ENCODE assay signal across 9 cellular contexts in genomic region chr7:50331564-50332208, GRCh38. TPM values are rescaled to one million over a fixed set of nuclear protein-coding genes. Genes with fewer than 3 reads are reported as not detected.
DNase-seq lines count a peak whose midpoint lies in the region; ATAC-seq lines count a peak whose summit lies in the region.
"Had no signal": no experiment of that assay in that cellular context is flagged by ENCODE, and none has a peak within 500 bp of the region (broad histone marks: within the 10 kb centered on the region; RNA-seq: fewer than 3 reads in every experiment).

No MANE protein-coding gene starts in this region.

- peak overlapping the region; percentile 85 for H3K27ac ChIP-seq in thymus (ENCODE audit: low read depth)

- DNase-seq in activated naive CD4-positive, alpha-beta T cell treated with anti-CD3 and anti-CD28 coated beads for 36 hours, result peak; percentile 75
- no peak for DNase-seq in activated naive CD4-positive, alpha-beta T cell treated with Interleukin-2 at 50 U/mL for 16 hours
- DNase-seq in activated CD4-positive, alpha-beta memory T cell treated with anti-CD3 and anti-CD28 coated beads for 36 hours, result peak; percentile 70
- DNase-seq in SW 1271 (lab: John Stamatoyannopoulos, UW) (no peak), NCI-H774 (lab: John Stamatoyannopoulos, UW) (no peak), NCI-H1417 treated with DMSO at 0.1 percent for 48 hours (lab: John Stamatoyannopoulos, UW) (no peak)

- peaks cover 64% of the 10 kb centered on the region for H3K4me1 ChIP-seq in thymus (ENCODE audit: control insufficient read depth, insufficient read depth, low read length)

- peak overlapping the region; percentile 88 for H3K27ac Mint-ChIP-seq in activated naive CD4-positive, alpha-beta T cell treated with anti-CD3 and anti-CD28 coated beads for 36 hours
- no peak overlapping the region for H3K27ac Mint-ChIP-seq in activated CD4-positive, alpha-beta memory T cell treated with anti-CD3 and anti-CD28 coated beads for 36 hours

- peaks cover 59% of the 10 kb centered on the region for H3K36me3 Mint-ChIP-seq in activated naive CD4-positive, alpha-beta T cell treated with anti-CD3 and anti-CD28 coated beads for 36 hours (ENCODE audit: low read depth)
- H3K36me3 Mint-ChIP-seq in activated CD4-positive, alpha-beta memory T cell treated with anti-CD3 and anti-CD28 coated beads for 36 hours, result peaks cover 51% of the 10 kb centered on the region

- WGBS in thymus, result 16% methylated on average over 2 of the region's 2 CpGs

- no peaks in the 10 kb centered on the region for H3K9me3 ChIP-seq in thymus (ENCODE audit: control insufficient read depth)

- H3K27me3 Mint-ChIP-seq in activated naive CD4-positive, alpha-beta T cell treated with anti-CD3 and anti-CD28 coated beads for 36 hours (ENCODE audit: low read depth), result no peaks in the 10 kb centered on the region
- H3K27me3 Mint-ChIP-seq in activated CD4-positive, alpha-beta memory T cell treated with anti-CD3 and anti-CD28 coated beads for 36 hours, result no peaks in the 10 kb centered on the region

- intact Hi-C loops in activated naive CD4-positive, alpha-beta T cell treated with anti-CD3 and anti-CD28 coated beads for 36 hours (cut with micrococcal nuclease), result loop anchor here (1.0 to 5.0 kb wide), 9 partner anchors 9 to 122 kb away; no protein-coding TSS in a partner anchor
- intact Hi-C loops in activated CD4-positive, alpha-beta memory T cell treated with anti-CD3 and anti-CD28 coated beads for 36 hours (cut with micrococcal nuclease), result loop anchor here (1.0 to 5.0 kb wide), 6 partner anchors 9 to 36 kb away; no protein-coding TSS in a partner anchor

- no peaks in the 10 kb centered on the region for H3K9me3 Mint-ChIP-seq in activated naive CD4-positive, alpha-beta T cell treated with anti-CD3 and anti-CD28 coated beads for 36 hours
- H3K9me3 Mint-ChIP-seq in activated CD4-positive, alpha-beta memory T cell treated with anti-CD3 and anti-CD28 coated beads for 36 hours, result no peaks in the 10 kb centered on the region

- H3K4me3 ChIP-seq in thymus (ENCODE audit: low read length), result no peak overlapping the region

- H3K4me3 Mint-ChIP-seq in activated naive CD4-positive, alpha-beta T cell treated with anti-CD3 and anti-CD28 coated beads for 36 hours, result peak overlapping the region; percentile 35
- H3K4me3 Mint-ChIP-seq in activated CD4-positive, alpha-beta memory T cell treated with anti-CD3 and anti-CD28 coated beads for 36 hours, result no peak overlapping the region

- H3K4me1 Mint-ChIP-seq in activated naive CD4-positive, alpha-beta T cell treated with anti-CD3 and anti-CD28 coated beads for 36 hours (ENCODE audit: low read depth), result peaks cover 19% of the 10 kb centered on the region
- H3K4me1 Mint-ChIP-seq in activated CD4-positive, alpha-beta memory T cell treated with anti-CD3 and anti-CD28 coated beads for 36 hours (ENCODE audit: low read depth), result peaks cover 20% of the 10 kb centered on the region

- POLR2A ChIA-PET in activated CD4-positive, alpha-beta memory T cell treated with anti-CD3 and anti-CD28 coated beads for 36 hours (lab: Charles Lee), result interaction anchor here (1.0 to 4.0 kb wide), 10 partner anchors 9 to 125 kb away, joined by 3 to 42 read pairs (median 5); partner anchors contain the start of gene IKZF1

- H3K36me3 ChIP-seq in thymus (ENCODE audit: control insufficient read depth, insufficient read depth), result peaks cover 26% of the 10 kb centered on the region

- H3K27me3 ChIP-seq in thymus (ENCODE audit: control insufficient read depth, insufficient read depth), result no peaks in the 10 kb centered on the region

- CTCF ChIA-PET in activated naive CD4-positive, alpha-beta T cell treated with anti-CD3 and anti-CD28 coated beads for 36 hours (lab: Charles Lee), result interaction anchor here (0.7 to 4.5 kb wide), 11 partner anchors 11 to 132 kb away, joined by 3 to 24 read pairs (median 4); no protein-coding TSS in a partner anchor
- CTCF ChIA-PET in activated CD4-positive, alpha-beta memory T cell treated with anti-CD3 and anti-CD28 coated beads for 36 hours (lab: Charles Lee), result interaction anchor here (0.6 to 2.4 kb wide), 10 partner anchors 10 to 126 kb away, joined by 3 to 18 read pairs (median 4); no protein-coding TSS in a partner anchor

- peak; percentile 71 for ATAC-seq in HG02938 (IDR thresholded peaks at IDR 0.05; ENCODE audit: unreplicated experiment)

RNA-seq across cellular contexts. Expression of gene IKZF1, which starts 27.2 kb away (rescaled TPM):
- 100 to 1,000 TPM; 213 to 226 TPM for total RNA-seq in activated naive CD4-positive, alpha-beta T cell treated with anti-CD3 and anti-CD28 coated beads for 36 hours
- total RNA-seq in activated CD4-positive, alpha-beta memory T cell treated with anti-CD3 and anti-CD28 coated beads for 36 hours, result 100 to 1,000 TPM; 207 to 216 TPM
- polyA plus RNA-seq in thymus, result 99.0 TPM
- polyA plus RNA-seq: BJ had no signal

Comparison
In these comparisons a context has a peak if more than half of its experiments do, and no peak if none do; other contexts are left out.
1. DNase-seq: peak in activated naive CD4-positive, alpha-beta T cell treated with anti-CD3 and anti-CD28 coated beads for 36 hours (single experiment) and activated CD4-positive, alpha-beta memory T cell treated with anti-CD3 and anti-CD28 coated beads for 36 hours (single experiment); none in activated naive CD4-positive, alpha-beta T cell treated with Interleukin-2 at 50 U/mL for 16 hours (single experiment), SW 1271 (0 of 2), NCI-H774 (single experiment) and NCI-H1417 treated with DMSO at 0.1 percent for 48 hours (single experiment).